9 cellular contexts compared by ENCODE assay signal in the genomic region with DNA sequence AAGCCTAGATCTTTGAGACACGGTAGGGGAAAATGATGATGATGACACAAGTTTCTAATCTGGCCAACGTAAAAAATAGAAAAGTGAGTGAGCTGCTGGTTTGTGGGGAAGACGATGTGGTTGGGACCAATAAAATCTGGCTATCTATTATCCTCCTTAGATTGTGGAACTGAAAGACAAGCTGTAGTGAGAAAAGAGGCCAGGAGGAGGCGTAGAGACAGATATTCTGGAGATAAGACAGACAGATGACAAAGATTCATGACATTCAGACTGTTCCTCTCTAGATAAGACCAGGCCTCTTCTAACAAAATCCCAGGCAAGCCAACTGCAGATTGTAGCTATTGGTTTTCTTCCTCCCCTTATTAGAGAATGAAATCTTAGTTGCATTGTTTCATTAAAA.
DNase-seq lines count a peak whose midpoint lies in the region; ATAC-seq and TF ChIP-seq lines count a peak whose summit lies in the region.
"Had no signal": no experiment of that assay in that cellular context is flagged by ENCODE, and none has a peak within 500 bp of the region (broad histone marks: within the 10 kb centered on the region; RNA-seq: fewer than 3 reads in every experiment).

No MANE protein-coding gene starts in this region.

- DNase-seq in stimulated activated CD4-positive, alpha-beta T cell treated with anti-CD3 and anti-CD28 coated beads, Interleukin-4, amount 100 ng/mL, for 24 hours, result peak; percentile 4
- DNase-seq in stimulated activated CD4-positive, alpha-beta T cell treated with anti-CD3 and anti-CD28 coated beads, Interleukin-12 subunit alpha, Interleukin-12 subunit beta, amount 100 ng/mL, for 4 hours, result no peak
- DNase-seq in Kasumi-1 (lab: John Stamatoyannopoulos, UW) (peak; percentile 66 to 87), cardiac fibroblast (ENCODE audit: low read depth in 2 of 2) (peak; percentile 7 to 45), left ventricle myocardium superior (no peak), right atrium auricular region (ENCODE audit: low spot score) (no peak), NCI-H2171 (lab: John Stamatoyannopoulos, UW) (no peak)
- no peak for DNase-seq in CD8-positive, alpha-beta T cell

- H3K36me3 Mint-ChIP-seq in CD8-positive, alpha-beta T cell, result no peaks in the 10 kb centered on the region
- H3K36me3 Mint-ChIP-seq: CD4-positive, alpha-beta memory T cell had no signal

- H3K4me1 ChIP-seq in CD8-positive, alpha-beta T cell (ENCODE audit: insufficient read depth, low read length), result no peaks in the 10 kb centered on the region
- no peaks in the 10 kb centered on the region for H3K4me1 ChIP-seq in right atrium auricular region

- peak; percentile 42 for TF ChIP-seq CTCF in cardiac fibroblast (IDR thresholded peaks at IDR 0.05; ENCODE audit: low read depth, low read length)
- no peak for TF ChIP-seq CTCF in CD8-positive, alpha-beta T cell (IDR thresholded peaks at IDR 0.05)
- no peak for TF ChIP-seq CTCF in right atrium auricular region (IDR thresholded peaks at IDR 0.05)

- no peak overlapping the region for H3K27ac Mint-ChIP-seq in CD8-positive, alpha-beta T cell

- H3K27ac ChIP-seq in CD8-positive, alpha-beta T cell (ENCODE audit: low read depth, low read length), result no peak overlapping the region
- no peak overlapping the region for H3K27ac ChIP-seq in right atrium auricular region

- POLR2A ChIA-PET in CD8-positive, alpha-beta T cell (lab: Charles Lee), result no interaction called here

- no peaks in the 10 kb centered on the region for H3K36me3 ChIP-seq in CD8-positive, alpha-beta T cell (ENCODE audit: insufficient read depth, low read length)
- H3K36me3 ChIP-seq in right atrium auricular region, result no peaks in the 10 kb centered on the region

- intact Hi-C loops in CD8-positive, alpha-beta T cell (cut with DNase I, micrococcal nuclease), result loop anchor here (2.0 to 5.0 kb wide), 2 partner anchors 453 kb away; no protein-coding TSS in a partner anchor
- intact Hi-C loops in left ventricle myocardium superior (cut with micrococcal nuclease), result no loop called here

- H3K27me3 Mint-ChIP-seq in CD8-positive, alpha-beta T cell (ENCODE audit: low read depth), result no peaks in the 10 kb centered on the region
- H3K27me3 Mint-ChIP-seq: CD4-positive, alpha-beta memory T cell had no signal

- no peak overlapping the region for H3K4me3 Mint-ChIP-seq in CD8-positive, alpha-beta T cell
- H3K4me3 Mint-ChIP-seq: CD4-positive, alpha-beta memory T cell had no signal

- CTCF ChIA-PET in CD8-positive, alpha-beta T cell (lab: Charles Lee), result no interaction called here

- no peaks in the 10 kb centered on the region for H3K27me3 ChIP-seq in CD8-positive, alpha-beta T cell (ENCODE audit: insufficient read depth, low read length)
- no peaks in the 10 kb centered on the region for H3K27me3 ChIP-seq in right atrium auricular region

- H3K9me3 Mint-ChIP-seq in CD8-positive, alpha-beta T cell, result no peaks in the 10 kb centered on the region

- no peak overlapping the region for H3K4me3 ChIP-seq in cardiac fibroblast (replicated peaks in 1 of 2; ENCODE audit: low read depth in 2 of 2, low read length in 2 of 2)
- H3K4me3 ChIP-seq in CD8-positive, alpha-beta T cell (ENCODE audit: low read depth, low read length), result no peak overlapping the region
- H3K4me3 ChIP-seq in right atrium auricular region, result no peak overlapping the region

- ATAC-seq in CD8-positive, alpha-beta T cell, result no peak
- ATAC-seq in left ventricle myocardium superior, result no peak

- H3K9me3 ChIP-seq in CD8-positive, alpha-beta T cell (ENCODE audit: low read length), result no peaks in the 10 kb centered on the region
- H3K9me3 ChIP-seq in right atrium auricular region, result no peaks in the 10 kb centered on the region

- H3K4me1 Mint-ChIP-seq in CD8-positive, alpha-beta T cell (ENCODE audit: low read depth), result no peaks in the 10 kb centered on the region
- H3K4me1 Mint-ChIP-seq: CD4-positive, alpha-beta memory T cell had no signal

Comparison
In these comparisons a context has a peak if more than half of its experiments do, and no peak if none do; other contexts are left out.
1. DNase-seq: peak in stimulated activated CD4-positive, alpha-beta T cell treated with anti-CD3 and anti-CD28 coated beads, Interleukin-4, amount 100 ng/mL, for 24 hours (single experiment), Kasumi-1 (2 of 2) and cardiac fibroblast (2 of 2); none in stimulated activated CD4-positive, alpha-beta T cell treated with anti-CD3 and anti-CD28 coated beads, Interleukin-12 subunit alpha, Interleukin-12 subunit beta, amount 100 ng/mL, for 4 hours (single experiment), CD8-positive, alpha-beta T cell (0 of 7), left ventricle myocardium superior (single experiment), right atrium auricular region (single experiment) and NCI-H2171 (single experiment).